ENCODE assay signal across 8 cellular contexts in genomic region chr2:112275314-112275886, GRCh38.
DNase-seq lines count a peak whose midpoint lies in the region; ATAC-seq lines count a peak whose summit lies in the region.

A gene with protein sequence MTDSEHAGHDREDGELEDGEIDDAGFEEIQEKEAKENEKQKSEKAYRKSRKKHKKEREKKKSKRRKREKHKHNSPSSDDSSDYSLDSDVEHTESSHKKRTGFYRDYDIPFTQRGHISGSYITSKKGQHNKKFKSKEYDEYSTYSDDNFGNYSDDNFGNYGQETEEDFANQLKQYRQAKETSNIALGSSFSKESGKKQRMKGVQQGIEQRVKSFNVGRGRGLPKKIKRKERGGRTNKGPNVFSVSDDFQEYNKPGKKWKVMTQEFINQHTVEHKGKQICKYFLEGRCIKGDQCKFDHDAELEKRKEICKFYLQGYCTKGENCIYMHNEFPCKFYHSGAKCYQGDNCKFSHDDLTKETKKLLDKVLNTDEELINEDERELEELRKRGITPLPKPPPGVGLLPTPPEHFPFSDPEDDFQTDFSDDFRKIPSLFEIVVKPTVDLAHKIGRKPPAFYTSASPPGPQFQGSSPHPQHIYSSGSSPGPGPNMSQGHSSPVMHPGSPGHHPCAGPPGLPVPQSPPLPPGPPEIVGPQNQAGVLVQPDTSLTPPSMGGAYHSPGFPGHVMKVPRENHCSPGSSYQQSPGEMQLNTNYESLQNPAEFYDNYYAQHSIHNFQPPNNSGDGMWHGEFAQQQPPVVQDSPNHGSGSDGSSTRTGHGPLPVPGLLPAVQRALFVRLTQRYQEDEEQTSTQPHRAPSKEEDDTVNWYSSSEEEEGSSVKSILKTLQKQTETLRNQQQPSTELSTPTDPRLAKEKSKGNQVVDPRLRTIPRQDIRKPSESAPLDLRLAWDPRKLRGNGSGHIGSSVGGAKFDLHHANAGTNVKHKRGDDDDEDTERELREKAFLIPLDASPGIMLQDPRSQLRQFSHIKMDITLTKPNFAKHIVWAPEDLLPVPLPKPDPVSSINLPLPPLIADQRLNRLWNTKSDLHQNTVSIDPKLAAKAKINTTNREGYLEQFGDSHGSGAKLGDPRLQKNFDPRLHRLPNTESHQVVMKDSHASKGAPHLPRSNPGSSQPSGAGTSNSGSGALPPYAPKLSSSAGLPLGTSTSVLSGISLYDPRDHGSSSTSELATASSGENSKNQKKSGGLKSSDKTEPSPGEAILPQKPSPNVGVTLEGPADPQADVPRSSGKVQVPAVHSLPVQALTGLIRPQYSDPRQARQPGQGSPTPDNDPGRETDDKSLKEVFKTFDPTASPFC (plus strand): TSS chr2:112275597. CDS start chr2:112275995, 398 bp downstream.

- H3K9me3 Mint-ChIP-seq in central memory CD8-positive, alpha-beta T cell, result no peaks in the 10 kb centered on the region

- ATAC-seq in GM18909 (IDR thresholded peaks at IDR 0.05; ENCODE audit: poor library complexity, unreplicated experiment) (peak; percentile 96), HG03175 (IDR thresholded peaks at IDR 0.05; ENCODE audit: unreplicated experiment) (peak; percentile 93)
- peak; percentile 95 for ATAC-seq in central memory CD8-positive, alpha-beta T cell (replicated peaks; ENCODE audit: extremely low read depth, poor library complexity, severe bottlenecking)

- peak within 1 kb of the TSS; percentile 89 for H3K4me3 Mint-ChIP-seq in central memory CD8-positive, alpha-beta T cell

- DNase-seq in AG08396 (ENCODE audit: low spot score) (peak; percentile 97), NCI-H226 (peak; percentile 97), islet precursor cell (peak; percentile 99)
- peak; percentile 98 to 99 (median 98) for DNase-seq in activated CD4-positive, CD25-positive, alpha-beta regulatory T cell (lab: John Stamatoyannopoulos, UW)
- peak; percentile 100 for DNase-seq in central memory CD8-positive, alpha-beta T cell (ENCODE audit: low spot score in 2 of 2)
- peak; percentile 99 to 100 (median 99) for DNase-seq in stimulated activated CD4-positive, alpha-beta T cell treated with anti-CD3 and anti-CD28 coated beads, Interleukin-12 subunit alpha, Interleukin-12 subunit beta, amount 100 ng/mL, for 48 hours (ENCODE audit: low read depth in 2 of 3, low spot score in 1 of 3)

- H3K4me1 Mint-ChIP-seq in central memory CD8-positive, alpha-beta T cell, result peaks cover 6% of the 10 kb centered on the region

- H3K27me3 Mint-ChIP-seq in central memory CD8-positive, alpha-beta T cell, result no peaks in the 10 kb centered on the region

- H3K27ac Mint-ChIP-seq in central memory CD8-positive, alpha-beta T cell (ENCODE audit: low read depth), result peak within 1 kb of the TSS; percentile 99

- peaks cover 17% of the 10 kb centered on the region for H3K36me3 Mint-ChIP-seq in central memory CD8-positive, alpha-beta T cell (ENCODE audit: insufficient read depth)

Comparison
In these comparisons a context has a peak if more than half of its experiments do, and no peak if none do; other contexts are left out.
1. Peak in every context shown above with its lines: DNase-seq and ATAC-seq.